In genomic region chr5:33905381-33905780, GRCh38 we compare ENCODE assay signal across 24 cellular contexts. TPM values are rescaled to one million over a fixed set of nuclear protein-coding genes. Genes with fewer than 3 reads are reported as not detected.
"Had no signal": no experiment of that assay in that cellular context is flagged by ENCODE, and none has a peak within 500 bp of the region (broad histone marks: within the 10 kb centered on the region; RNA-seq: fewer than 3 reads in every experiment).

No MANE protein-coding gene starts in this region.

- H3K36me3 ChIP-seq: MG63, SJSA1 had no signal

- H3K4me1 ChIP-seq: SJSA1 had no signal

- H3K9me3 ChIP-seq: SJSA1 had no signal

- FAIRE-seq: HTR-8/SVneo, RCC 7860 had no signal

- DNase-seq: KBM-7, MG63, NCI-H1092, NCI-H1105 treated with DMSO at 0.1 percent for 48 hours, NCI-H1417 treated with DMSO at 0.1 percent for 48 hours, NCI-H146, NCI-H1694 treated with DMSO at 0.1 percent for 48 hours, NCI-H1930, NCI-H2081, NCI-H2107, NCI-H2227 treated with DMSO at 0.1 percent for 48 hours, NCI-H524, NCI-H526 treated with DMSO at 0.1 percent for 48 hours, NCI-H748 treated with DMSO at 0.1 percent for 48 hours, Right ventricle myocardium superior, RPMI8226, SIG-M5 had no signal

- H3K4me3 ChIP-seq: MG63, SJSA1, SK-N-MC had no signal

- H3K27ac ChIP-seq: HL-60, SJSA1, SK-N-MC had no signal

- H3K27me3 ChIP-seq: SJSA1 had no signal

RNA-seq across cellular contexts. Expression of gene RXFP3, which starts 30.8 kb away (rescaled TPM):
- total RNA-seq: LHCN-M2, NCI-H460, Right ventricle myocardium superior, SJSA1 had no signal
